ENCODE assay signal across 9 cellular contexts in genomic region chr1:150696151-150696550, GRCh38. TPM values are rescaled to one million over a fixed set of nuclear protein-coding genes. Genes with fewer than 3 reads are reported as not detected.
A peak's percentile ranks its signal among the peaks of the same experiment; 100 is the strongest.
DNase-seq lines count a peak whose midpoint lies in the region; ATAC-seq and TF ChIP-seq lines count a peak whose summit lies in the region.
"Had no signal": no experiment of that assay in that cellular context is flagged by ENCODE, and none has a peak within 500 bp of the region (broad histone marks: within the 10 kb centered on the region; RNA-seq: fewer than 3 reads in every experiment).

No MANE protein-coding gene starts in this region.

- no peak for TF ChIP-seq POLR2A in adrenal gland (IDR thresholded peaks at IDR 0.05)

- H3K36me3 ChIP-seq in BLaER1 (peaks cover 34% of the 10 kb centered on the region), MG63 (peaks cover 28% of the 10 kb centered on the region), adrenal gland (replicated peaks in 1 of 2) (peaks cover 0 to 35% of the 10 kb centered on the region in 2 donors)
- H3K36me3 ChIP-seq in naive thymus-derived CD4-positive, alpha-beta T cell (ENCODE audit: control insufficient read depth in 2 of 3, insufficient read depth in 3 of 3, low read length in 3 of 3) = peaks cover 0 to 8% (median 0%) of the 10 kb centered on the region in 3 experiments

- H3K9me3 ChIP-seq in BLaER1 (no peaks in the 10 kb centered on the region), MG63 (no peaks in the 10 kb centered on the region), adrenal gland (replicated peaks in 1 of 3) (no peaks in the 10 kb centered on the region)
- no peaks in the 10 kb centered on the region for H3K9me3 ChIP-seq in naive thymus-derived CD4-positive, alpha-beta T cell (ENCODE audit: control insufficient read depth in 2 of 3, low read length in 3 of 3)

- peaks cover 6% of the 10 kb centered on the region for H3K27me3 Mint-ChIP-seq in chondrocyte (ENCODE audit: low read depth)
- peaks cover 0 to 9% (median 0%) of the 10 kb centered on the region in 5 donors for H3K27me3 Mint-ChIP-seq in naive thymus-derived CD4-positive, alpha-beta T cell

- H4K20me1 ChIP-seq in BLaER1 = peaks cover 5% of the 10 kb centered on the region; the same call in 1 of the 2 replicates

- H3K4me1 ChIP-seq in BLaER1 (peaks cover 21% of the 10 kb centered on the region), adrenal gland (replicated peaks in 1 of 2) (peaks cover 21% of the 10 kb centered on the region in 2 donors)
- peaks cover 4 to 11% of the 10 kb centered on the region in 2 donors for H3K4me1 ChIP-seq in naive thymus-derived CD4-positive, alpha-beta T cell (ENCODE audit: control insufficient read depth in 2 of 2, insufficient read depth in 2 of 2, low read length in 2 of 2)

- H3K9me3 Mint-ChIP-seq in chondrocyte (ENCODE audit: low read depth) = no peaks in the 10 kb centered on the region
- H3K9me3 Mint-ChIP-seq in naive thymus-derived CD4-positive, alpha-beta T cell = peaks cover 0 to 2% (median 0%) of the 10 kb centered on the region in 11 donors

- WGBS in adrenal gland, 4 donors = 16 to 22% (median 19%) methylated on average over 1 of the region's 1 CpG

- H3K9ac ChIP-seq in BLaER1 = peak overlapping the region; percentile 53; the same call in 1 of the 2 replicates

- H3K4me3 ChIP-seq in BLaER1 (peak overlapping the region; percentile 80), MG63 (peak overlapping the region; percentile 88), adrenal gland (peak overlapping the region in 2 of 4 donors; percentile 46 to 86)
- no peak overlapping the region for H3K4me3 ChIP-seq in naive thymus-derived CD4-positive, alpha-beta T cell (ENCODE audit: low read length)

- peak overlapping the region; percentile 59 for H3K27ac Mint-ChIP-seq in chondrocyte (ENCODE audit: unreplicated experiment)
- H3K27ac Mint-ChIP-seq in naive thymus-derived CD4-positive, alpha-beta T cell = peak overlapping the region; percentile 74 to 97 (median 89)

- POLR2A ChIA-PET in naive thymus-derived CD4-positive, alpha-beta T cell (lab: Charles Lee) = interaction anchor here (1.0 to 2.8 kb wide), 5 partner anchors 69 to 809 kb away, joined by 3 to 14 read pairs (median 7); partner anchors contain the start of genes CTSS and MCL1

- no peak for DNase-seq in MG63
- DNase-seq in chondrocyte (ENCODE audit: low spot score) = no peak
- peak in 2 of 9 donors; percentile 2 to 3 for DNase-seq in naive thymus-derived CD4-positive, alpha-beta T cell
- DNase-seq in kidney glomerular epithelial cell (lab: John Stamatoyannopoulos, UW) = no peak
- no peak for DNase-seq in adrenal gland
- no peak for DNase-seq in NCI-H2081 treated with DMSO at 0.1 percent for 48 hours (lab: John Stamatoyannopoulos, UW)

- CTCF ChIA-PET in naive thymus-derived CD4-positive, alpha-beta T cell (lab: Charles Lee) = interaction anchor here (0.6 to 2.1 kb wide), 4 partner anchors 10 to 136 kb away, joined by 3 to 5 read pairs (median 4); no protein-coding TSS in a partner anchor

- intact Hi-C loops in naive thymus-derived CD4-positive, alpha-beta T cell (cut with micrococcal nuclease) = loop anchor here (2.0 to 10.0 kb wide), 10 partner anchors 69 to 461 kb away; partner anchors contain the start of genes CTSS (in 2 of the 2), SETDB1 (in 2 of the 2), ANP32E (in 1 of the 2) and RPRD2 (in 1 of the 2)
- intact Hi-C loops in adrenal gland (cut with DNase I) = no loop called here

- no peak for TF ChIP-seq CTCF in chondrocyte (IDR thresholded peaks at IDR 0.05)
- TF ChIP-seq CTCF in adrenal gland (IDR thresholded peaks at IDR 0.05) = no peak

- H3K36me3 Mint-ChIP-seq in chondrocyte (ENCODE audit: low read depth) = peaks cover 9% of the 10 kb centered on the region
- H3K36me3 Mint-ChIP-seq in naive thymus-derived CD4-positive, alpha-beta T cell = peaks cover 0 to 21% (median 12%) of the 10 kb centered on the region in 5 donors

- H3K27me3 ChIP-seq in BLaER1 (no peaks in the 10 kb centered on the region), MG63 (peaks cover 4% of the 10 kb centered on the region; the same call in 1 of the 2 replicates), adrenal gland (no peaks in the 10 kb centered on the region)
- H3K27me3 ChIP-seq in naive thymus-derived CD4-positive, alpha-beta T cell (ENCODE audit: control insufficient read depth in 2 of 2, insufficient read depth in 2 of 2, low read length in 2 of 2) = no peaks in the 10 kb centered on the region

- H3K27ac ChIP-seq in BLaER1 = no peak overlapping the region
- peak overlapping the region; percentile 53 for H3K27ac ChIP-seq in naive thymus-derived CD4-positive, alpha-beta T cell (ENCODE audit: low read depth, low read length)
- no peak overlapping the region for H3K27ac ChIP-seq in adrenal gland

- H3K4me3 Mint-ChIP-seq in chondrocyte (ENCODE audit: unreplicated experiment) = peak overlapping the region; percentile 88
- H3K4me3 Mint-ChIP-seq in naive thymus-derived CD4-positive, alpha-beta T cell = peak overlapping the region; percentile 66 to 100 (median 98)

- H3K4me1 Mint-ChIP-seq in chondrocyte (ENCODE audit: low read depth) = peaks cover 20% of the 10 kb centered on the region
- H3K4me1 Mint-ChIP-seq in naive thymus-derived CD4-positive, alpha-beta T cell = peaks cover 15 to 55% (median 47%) of the 10 kb centered on the region in 7 donors

- H3K4me2 ChIP-seq in BLaER1 = peak overlapping the region; percentile 89

- no peak for ATAC-seq in naive thymus-derived CD4-positive, alpha-beta T cell
- ATAC-seq in HG03457 (IDR thresholded peaks at IDR 0.05; ENCODE audit: unreplicated experiment) = no peak

RNA-seq across cellular contexts. Expression of gene GOLPH3L, which starts 0.8 kb away (rescaled TPM):
- total RNA-seq in MG63 (2014; rRNA removed; shearing (Covaris generic); ENCODE audit: low replicate concordance) = 12.1 and 14.1 TPM in 2 replicates
- 17.1 to 23.2 TPM (median 17.7 TPM) in 3 replicates for total RNA-seq in chondrocyte
- total RNA-seq in naive thymus-derived CD4-positive, alpha-beta T cell = 10 to 100 TPM in 4 of 5 experiments, 1 to 10 TPM in 1; 8.7 to 32.1 (median 23.6) TPM
- polyA plus RNA-seq in naive thymus-derived CD4-positive, alpha-beta T cell = 10 to 100 TPM; 18.3 to 29.2 TPM
- 10 to 100 TPM; 20.0 to 45.3 (median 28.2) TPM for total RNA-seq in adrenal gland
- polyA plus RNA-seq in adrenal gland = 10 to 100 TPM in 1 of 3 donors, 1 to 10 TPM in 2; 6.7 to 98.3 (median 9.6) TPM

RNA-seq across cellular contexts. Expression of gene HORMAD1, which starts 24.5 kb away (rescaled TPM):
- total RNA-seq in MG63 (2014; rRNA removed; shearing (Covaris generic); ENCODE audit: low replicate concordance) = 0.95 TPM in 1 of 2 replicates, not detected in the other
- total RNA-seq in chondrocyte (not detected in 3 replicates), adrenal gland (under 1 TPM in 3 of 8 donors, not detected in 5; 0.14 to 0.46 (median 0.32) TPM)
- total RNA-seq in naive thymus-derived CD4-positive, alpha-beta T cell = 1 to 10 TPM in 1 of 5 experiments, under 1 TPM in 4; 0.35 to 1.4 (median 0.45) TPM
- not detected for polyA plus RNA-seq in naive thymus-derived CD4-positive, alpha-beta T cell
- polyA plus RNA-seq in adrenal gland = not detected
- total RNA-seq: dermis microvascular lymphatic vessel endothelial cell had no signal

Comparison
In these comparisons a context has a peak if more than half of its experiments do, and no peak if none do; other contexts are left out.
1. intact Hi-C loops: an anchor here in naive thymus-derived CD4-positive, alpha-beta T cell (2.0 to 10.0 kb wide); none called in adrenal gland.